ENCODE assay signal across 8 cellular contexts in genomic region chr3:3125977-3126376, GRCh38. TPM values are rescaled to one million over a fixed set of nuclear protein-coding genes. Genes with fewer than 3 reads are reported as not detected.
DNase-seq lines count a peak whose midpoint lies in the region; ATAC-seq and TF ChIP-seq lines count a peak whose summit lies in the region.

No MANE protein-coding gene starts in this region.

- ATAC-seq in GM21737 (IDR thresholded peaks at IDR 0.05; ENCODE audit: unreplicated experiment): no peak
- no peak for ATAC-seq in HG02884 (IDR thresholded peaks at IDR 0.05; ENCODE audit: unreplicated experiment)

- peaks cover 14 to 30% (median 23%) of the 10 kb centered on the region in 3 experiments for H3K36me3 Mint-ChIP-seq in H9 (ENCODE audit: insufficient read depth in 1 of 3, low read depth in 3 of 3)
- H3K36me3 Mint-ChIP-seq in activated CD4-positive, alpha-beta memory T cell treated with anti-CD3 and anti-CD28 coated beads for 36 hours: peaks cover 28% of the 10 kb centered on the region
- H3K36me3 Mint-ChIP-seq in glutamatergic neuron (ENCODE audit: unreplicated experiment): no peaks in the 10 kb centered on the region

- no peak overlapping the region for H2BK20ac ChIP-seq in H9 (ENCODE audit: low read depth, low read length, poor library complexity, severe bottlenecking)

- H3K79me1 ChIP-seq in H9 (ENCODE audit: insufficient read depth, low read depth, low read length, poor library complexity, severe bottlenecking): no peaks in the 10 kb centered on the region

- H3K4me3 Mint-ChIP-seq in H9: peak overlapping the region; percentile 88 to 96
- peak overlapping the region; percentile 97 for H3K4me3 Mint-ChIP-seq in activated CD4-positive, alpha-beta memory T cell treated with anti-CD3 and anti-CD28 coated beads for 36 hours
- peak overlapping the region; percentile 95 for H3K4me3 Mint-ChIP-seq in glutamatergic neuron (ENCODE audit: unreplicated experiment)

- peak overlapping the region; percentile 79 for H3K4me2 ChIP-seq in H9 (ENCODE audit: insufficient read depth, insufficient read length, low read length)

- no peak overlapping the region for H3K18ac ChIP-seq in H9 (ENCODE audit: insufficient read length, low read depth, low read length)

- POLR2A ChIA-PET in activated CD4-positive, alpha-beta memory T cell treated with anti-CD3 and anti-CD28 coated beads for 36 hours (lab: Charles Lee): interaction anchor here (1.1 kb wide), 1 partner anchor 47 kb away, joined by 3 read pairs; no protein-coding TSS in a partner anchor

- H3K4me1 Mint-ChIP-seq in H9 (peaks cover 15 to 21% of the 10 kb centered on the region in 2 experiments), glutamatergic neuron (ENCODE audit: low read depth, unreplicated experiment) (peaks cover 2% of the 10 kb centered on the region)
- H3K4me1 Mint-ChIP-seq in activated CD4-positive, alpha-beta memory T cell treated with anti-CD3 and anti-CD28 coated beads for 36 hours (ENCODE audit: low read depth): peaks cover 31% of the 10 kb centered on the region

- intact Hi-C loops in activated CD4-positive, alpha-beta memory T cell treated with anti-CD3 and anti-CD28 coated beads for 36 hours (cut with micrococcal nuclease): loop anchor here (1.0 to 5.0 kb wide), 2 partner anchors 39 to 1176 kb away; partner anchors contain the start of gene SETMAR

- H3K9ac ChIP-seq in H9 (ENCODE audit: extremely low read depth, insufficient read length, low read length): peak overlapping the region; percentile 79

- H2AFZ ChIP-seq in H9 (ENCODE audit: low read length): no peak overlapping the region

- H2BK120ac ChIP-seq in H9 (ENCODE audit: low read depth, low read length, poor library complexity, severe bottlenecking): no peak overlapping the region

- no peak overlapping the region for H2BK12ac ChIP-seq in H9 (ENCODE audit: insufficient read length, low read depth, low read length)

- H3K79me2 ChIP-seq in H9 (ENCODE audit: insufficient read depth, low read length): peaks cover 8% of the 10 kb centered on the region; the same call in 1 of the 2 replicates

- no peak overlapping the region for H3T11ph ChIP-seq in H9 (ENCODE audit: low read length)

- H3K4me3 ChIP-seq in skin epidermis: peak overlapping the region; percentile 70 to 95 (median 72)

- no peaks in the 10 kb centered on the region for H4K20me1 ChIP-seq in H9 (ENCODE audit: control insufficient read depth, insufficient read depth, insufficient read length)

- no peak overlapping the region for H2BK15ac ChIP-seq in H9 (ENCODE audit: low read depth, low read length)

- no peak overlapping the region for H3K4ac ChIP-seq in H9 (ENCODE audit: low read depth, low read length)

- WGBS in H9 (ENCODE audit: extremely low coverage, insufficient read length, low lambda C conversion rate): no CpG with 5 or more reads among the region's 24 CpGs

- no peak overlapping the region for H4K8ac ChIP-seq in H9 (replicated peaks; ENCODE audit: insufficient read length, low read depth, low read length)

- no peak overlapping the region for H2AK5ac ChIP-seq in H9 (ENCODE audit: insufficient read length, low read length)

- H3K56ac ChIP-seq in H9 (ENCODE audit: insufficient read length, low read depth, low read length): no peak overlapping the region

- H4K91ac ChIP-seq in H9 (ENCODE audit: insufficient read length, low read depth, low read length): no peak overlapping the region

- H3K27ac ChIP-seq in H9 (ENCODE audit: insufficient read length, low read depth, low read length): no peak overlapping the region
- H3K27ac ChIP-seq in skin epidermis: peak overlapping the region in 20 of 21 experiments; percentile 90 to 99 (median 96)

- CTCF ChIA-PET in activated CD4-positive, alpha-beta memory T cell treated with anti-CD3 and anti-CD28 coated beads for 36 hours (lab: Charles Lee): no interaction called here

- H3K9me3 ChIP-seq in H9 (ENCODE audit: control insufficient read depth, low read depth, low read length): no peaks in the 10 kb centered on the region

- H3K23me2 ChIP-seq in H9 (ENCODE audit: insufficient read length, low read depth, low read length, poor library complexity, severe bottlenecking): peaks cover 13% of the 10 kb centered on the region

- DNase-seq in H9 (no peak), glutamatergic neuron (no peak), RKO (ENCODE audit: low spot score) (no peak), D341Med (ENCODE audit: low spot score) (no peak)
- DNase-seq in activated CD4-positive, alpha-beta memory T cell treated with anti-CD3 and anti-CD28 coated beads for 36 hours: no peak

- H3K27me3 ChIP-seq in H9 (ENCODE audit: insufficient read depth, low read length): no peaks in the 10 kb centered on the region

- H3K27me3 Mint-ChIP-seq in H9 (ENCODE audit: low read depth) (no peaks in the 10 kb centered on the region; the same call in 1 of the 2 replicates), glutamatergic neuron (ENCODE audit: unreplicated experiment) (peaks cover 12% of the 10 kb centered on the region)
- no peaks in the 10 kb centered on the region for H3K27me3 Mint-ChIP-seq in activated CD4-positive, alpha-beta memory T cell treated with anti-CD3 and anti-CD28 coated beads for 36 hours

- H3K9me3 Mint-ChIP-seq in H9 (no peaks in the 10 kb centered on the region), glutamatergic neuron (ENCODE audit: unreplicated experiment) (peaks cover 12% of the 10 kb centered on the region)
- no peaks in the 10 kb centered on the region for H3K9me3 Mint-ChIP-seq in activated CD4-positive, alpha-beta memory T cell treated with anti-CD3 and anti-CD28 coated beads for 36 hours

- no peak overlapping the region for H3K23ac ChIP-seq in H9 (ENCODE audit: insufficient read length, low read depth, low read length)

- peak overlapping the region; percentile 74; the same call in 1 of the 2 replicates for H3K14ac ChIP-seq in H9 (ENCODE audit: insufficient read depth, low read length)

- no peak overlapping the region for H2BK5ac ChIP-seq in H9 (ENCODE audit: insufficient read length, low read length)

- H4K5ac ChIP-seq in H9 (ENCODE audit: insufficient read length, low read depth, low read length): no peak overlapping the region

- TF ChIP-seq CTCF in H9 (conservative IDR thresholded peaks at IDR 0.05) (no peak), glutamatergic neuron (IDR thresholded peaks at IDR 0.05; ENCODE audit: partially characterized antibody, unreplicated experiment) (no peak)

- H3K27ac Mint-ChIP-seq in H9: peak overlapping the region; percentile 81 to 95 (median 94); a peak in 6 of 7 replicates
- H3K27ac Mint-ChIP-seq in activated CD4-positive, alpha-beta memory T cell treated with anti-CD3 and anti-CD28 coated beads for 36 hours: peak overlapping the region; percentile 99
- H3K27ac Mint-ChIP-seq in glutamatergic neuron (ENCODE audit: unreplicated experiment): peak overlapping the region; percentile 95

- H3K4me1 ChIP-seq in H9 (ENCODE audit: insufficient read depth, low read length): no peaks in the 10 kb centered on the region

RNA-seq across cellular contexts. Expression of gene TRNT1, which starts 0.8 kb away (rescaled TPM):
- total RNA-seq in H9 (2021) (49.2 and 50.1 TPM in 2 replicates), glutamatergic neuron (ENCODE audit: unreplicated experiment) (27.3 TPM)
- total RNA-seq in activated CD4-positive, alpha-beta memory T cell treated with anti-CD3 and anti-CD28 coated beads for 36 hours: 10 to 100 TPM; 51.5 to 53.6 TPM

RNA-seq across cellular contexts. Expression of gene IL5RA, which starts 15.8 kb away (rescaled TPM):
- total RNA-seq in H9 (2021) (not detected in 2 replicates), glutamatergic neuron (ENCODE audit: unreplicated experiment) (not detected)
- under 1 TPM; 0.15 to 0.74 TPM for total RNA-seq in activated CD4-positive, alpha-beta memory T cell treated with anti-CD3 and anti-CD28 coated beads for 36 hours

RNA-seq across cellular contexts. Expression of gene CRBN, which starts 53.5 kb away (rescaled TPM):
- 36.9 and 40.2 TPM in 2 replicates for total RNA-seq in H9 (2021)
- 10 to 100 TPM; 40.4 to 45.4 TPM for total RNA-seq in activated CD4-positive, alpha-beta memory T cell treated with anti-CD3 and anti-CD28 coated beads for 36 hours
- 52.6 TPM for total RNA-seq in glutamatergic neuron (ENCODE audit: unreplicated experiment)
